25 cellular contexts compared by ENCODE assay signal in genomic region chr6:36729169-36729549, GRCh38. TPM values are rescaled to one million over a fixed set of nuclear protein-coding genes. Genes with fewer than 3 reads are reported as not detected.
A peak's percentile ranks its signal among the peaks of the same experiment; 100 is the strongest.
DNase-seq lines count a peak whose midpoint lies in the region; ATAC-seq and TF ChIP-seq lines count a peak whose summit lies in the region.
"Had no signal": no experiment of that assay in that cellular context is flagged by ENCODE, and none has a peak within 500 bp of the region (broad histone marks: within the 10 kb centered on the region; RNA-seq: fewer than 3 reads in every experiment).

No MANE protein-coding gene starts in this region.

- H4K20me1 ChIP-seq in osteoblast (ENCODE audit: insufficient read depth, low read length), result no peaks in the 10 kb centered on the region

- no peaks in the 10 kb centered on the region for H3K9me3 Mint-ChIP-seq in endothelial cell (ENCODE audit: unreplicated experiment)
- H3K9me3 Mint-ChIP-seq: endodermal cell, IgD-negative memory B cell, nephron, WTC11 had no signal

- no peaks in the 10 kb centered on the region for H3K27me3 ChIP-seq in osteoblast (ENCODE audit: insufficient read depth, low read length)
- H3K27me3 ChIP-seq: adrenal gland, heart right ventricle, sigmoid colon, uterus had no signal

- no peaks in the 10 kb centered on the region for H3K36me3 Mint-ChIP-seq in endothelial cell (ENCODE audit: low read depth, unreplicated experiment)
- H3K36me3 Mint-ChIP-seq: WTC11 had no signal

- no peak for ATAC-seq in GM21423 (IDR thresholded peaks at IDR 0.05; ENCODE audit: unreplicated experiment)
- ATAC-seq: WTC11 had no signal

- TF ChIP-seq CTCF in endothelial cell (IDR thresholded peaks at IDR 0.05; ENCODE audit: unreplicated experiment) (no peak), osteoblast (IDR thresholded peaks at IDR 0.05; ENCODE audit: extremely low read depth, low read depth, low read length) (no peak)

- no peak overlapping the region for H3K27ac ChIP-seq in osteoblast (ENCODE audit: low read depth, low read length)
- H3K27ac ChIP-seq: HL-60, sigmoid colon, uterus had no signal

- no peaks in the 10 kb centered on the region for H3K36me3 ChIP-seq in osteoblast (ENCODE audit: insufficient read depth, low read length)
- H3K36me3 ChIP-seq: adrenal gland, heart right ventricle, sigmoid colon, uterus had no signal

- H3K4me2 ChIP-seq in osteoblast (ENCODE audit: insufficient read depth, low read length), result no peak overlapping the region

- peaks cover 34% of the 10 kb centered on the region for H3K4me1 Mint-ChIP-seq in endothelial cell (ENCODE audit: unreplicated experiment)

- H3K27ac Mint-ChIP-seq in endothelial cell (ENCODE audit: unreplicated experiment), result peak overlapping the region; percentile 74
- H3K27ac Mint-ChIP-seq: endodermal cell, nephron, WTC11 had no signal

- no peaks in the 10 kb centered on the region for H3K9me3 ChIP-seq in osteoblast (ENCODE audit: low read depth, low read length)
- H3K9me3 ChIP-seq: adrenal gland, heart right ventricle, sigmoid colon, uterus had no signal

- no peaks in the 10 kb centered on the region for H3K79me2 ChIP-seq in osteoblast (ENCODE audit: insufficient read depth, low read length)

- peak; percentile 73 for DNase-seq in AG20443 (ENCODE audit: low spot score)
- peak; percentile 34 for DNase-seq in H4 (ENCODE audit: low spot score)
- DNase-seq in endothelial cell (ENCODE audit: low spot score), result no peak
- peak; percentile 95 for DNase-seq in osteoblast (ENCODE audit: insufficient read length, low spot score, missing footprints)
- no peak for DNase-seq in retina
- no peak for DNase-seq in activated effector memory CD4-positive, alpha-beta T cell treated with Interleukin-2 at 50 U/mL for 16 hours
- DNase-seq in DMS79 treated with DMSO at 0.1 percent for 48 hours (lab: John Stamatoyannopoulos, UW), result no peak
- DNase-seq: activated CD4-positive, alpha-beta T cell treated with anti-CD3 and anti-CD28 coated beads, Interleukin-2, amount 50 U/mL, for 4 hours; activated naive CD4-positive, alpha-beta T cell; adrenal gland; cortex of kidney; endodermal cell; heart right ventricle; NCI-H1105 treated with DMSO at 0.1 percent for 48 hours; NCI-H526; sigmoid colon; T1000; uterus had no signal

- peaks cover 2% of the 10 kb centered on the region for H3K27me3 Mint-ChIP-seq in endothelial cell (ENCODE audit: unreplicated experiment)
- H3K27me3 Mint-ChIP-seq: IgD-negative memory B cell had no signal

- H3K4me3 Mint-ChIP-seq in endothelial cell (ENCODE audit: unreplicated experiment), result no peak overlapping the region
- H3K4me3 Mint-ChIP-seq: endodermal cell, IgD-negative memory B cell, nephron, WTC11 had no signal

- H3K4me1 ChIP-seq in osteoblast (ENCODE audit: insufficient read depth, low read length), result peaks cover 7% of the 10 kb centered on the region
- H3K4me1 ChIP-seq: adrenal gland, uterus had no signal

- H3K4me3 ChIP-seq in osteoblast (ENCODE audit: insufficient read depth, low read length), result no peak overlapping the region
- H3K4me3 ChIP-seq: adrenal gland, heart right ventricle, sigmoid colon, uterus had no signal

- no peak overlapping the region for H2AFZ ChIP-seq in osteoblast (ENCODE audit: low read length)

RNA-seq across cellular contexts. Expression of gene RAB44, which starts 31.5 kb away (rescaled TPM):
- total RNA-seq in H4 (2014; rRNA removed; shearing (Covaris generic)), result not detected in 2 replicates
- total RNA-seq in endothelial cell (ENCODE audit: unreplicated experiment) (not detected), osteoblast (under 0.01 and 0.36 TPM in 2 replicates)
- total RNA-seq: adrenal gland, endodermal cell, H1, M059J had no signal

RNA-seq across cellular contexts. Expression of gene CDKN1A, which starts 50.6 kb away (rescaled TPM):
- total RNA-seq in H4 (2014; rRNA removed; shearing (Covaris generic)), result 119 and 142 TPM in 2 replicates
- total RNA-seq in endothelial cell (ENCODE audit: unreplicated experiment) (48.4 TPM), osteoblast (456 and 461 TPM in 2 replicates)

Comparison
In these comparisons a context has a peak if more than half of its experiments do, and no peak if none do; other contexts are left out.
1. DNase-seq: peak in AG20443 (single experiment), H4 (single experiment) and osteoblast (single experiment); none in endothelial cell (single experiment), retina (single experiment), activated effector memory CD4-positive, alpha-beta T cell treated with Interleukin-2 at 50 U/mL for 16 hours (single experiment) and DMS79 treated with DMSO at 0.1 percent for 48 hours (single experiment).